ENCODE assay signal across 8 cellular contexts in genomic region chr4:14254252-14254651, GRCh38.
DNase-seq lines count a peak whose midpoint lies in the region; ATAC-seq and TF ChIP-seq lines count a peak whose summit lies in the region.

No MANE protein-coding gene starts in this region.

- no peak overlapping the region for H2AFZ ChIP-seq in smooth muscle cell (ENCODE audit: low read depth)

- no peaks in the 10 kb centered on the region for H3K36me3 ChIP-seq in heart left ventricle
- no peaks in the 10 kb centered on the region for H3K36me3 ChIP-seq in smooth muscle cell (ENCODE audit: low read depth)

- H3F3A ChIP-seq in smooth muscle cell (ENCODE audit: low read depth), result no peaks in the 10 kb centered on the region

- DNase-seq in SIG-M5 treated with dmso at 0.1 percent for 504 hours (lab: John Stamatoyannopoulos, UW; ENCODE audit: unreplicated experiment), result peak; percentile 28
- DNase-seq in SIG-M5 (lab: John Stamatoyannopoulos, UW), result no peak
- peak; percentile 77 for DNase-seq in SK-MEL-5 (ENCODE audit: low read depth, low spot score)
- DNase-seq in heart left ventricle, result peak in 4 of 5 donors; percentile 8 to 55 (median 23)
- peak; percentile 0 for DNase-seq in smooth muscle cell (lab: John Stamatoyannopoulos, UW; ENCODE audit: unreplicated experiment)
- no peak for DNase-seq in naive thymus-derived CD8-positive, alpha-beta T cell
- no peak for DNase-seq in activated CD8-positive, alpha-beta memory T cell treated with anti-CD3 and anti-CD28 coated beads, Interleukin-2, amount 50 U/mL, for 48 hours

- peaks cover 0 to 2% (median 0%) of the 10 kb centered on the region in 4 donors for H3K4me1 Mint-ChIP-seq in naive thymus-derived CD8-positive, alpha-beta T cell

- no peak overlapping the region for H3K9ac ChIP-seq in smooth muscle cell (ENCODE audit: low read depth)

- H3K4me2 ChIP-seq in smooth muscle cell, result no peak overlapping the region

- no peak overlapping the region for H3K27ac Mint-ChIP-seq in naive thymus-derived CD8-positive, alpha-beta T cell

- H3K27ac ChIP-seq in heart left ventricle (no peak overlapping the region), smooth muscle cell (ENCODE audit: low read depth) (no peak overlapping the region)

- no peaks in the 10 kb centered on the region for H3K27me3 ChIP-seq in heart left ventricle
- H3K27me3 ChIP-seq in smooth muscle cell (ENCODE audit: low read depth), result no peaks in the 10 kb centered on the region

- H3K36me3 Mint-ChIP-seq in naive thymus-derived CD8-positive, alpha-beta T cell, result no peaks in the 10 kb centered on the region

- no peaks in the 10 kb centered on the region for H4K20me1 ChIP-seq in smooth muscle cell (ENCODE audit: low read depth)

- no peak overlapping the region for H3K4me3 ChIP-seq in heart left ventricle
- no peak overlapping the region for H3K4me3 ChIP-seq in smooth muscle cell

- peaks cover 0 to 19% (median 0%) of the 10 kb centered on the region in 9 donors for H3K9me3 Mint-ChIP-seq in naive thymus-derived CD8-positive, alpha-beta T cell

- no peaks in the 10 kb centered on the region for H3K4me1 ChIP-seq in heart left ventricle
- no peaks in the 10 kb centered on the region for H3K4me1 ChIP-seq in smooth muscle cell (ENCODE audit: low read depth)

- in situ Hi-C loops in SK-MEL-5 (cut with HindIII; ENCODE audit: low pct_unique_long_range_greater_than_20kb, low sequenced_read_pairs), result no loop called here

- TF ChIP-seq CTCF in heart left ventricle (IDR thresholded peaks at IDR 0.05) (peak; percentile 26 to 65 (median 46)), smooth muscle cell (IDR thresholded peaks at IDR 0.05; ENCODE audit: borderline replicate concordance, insufficient read depth, poor library complexity, severe bottlenecking) (peak; percentile 53)

- intact Hi-C loops in heart left ventricle (cut with DNase I), result loop anchor here in 4 of 10 donors (5.0 to 10.0 kb wide), 2 partner anchors 599 to 602 kb away; no protein-coding TSS in a partner anchor

- H3K9me3 ChIP-seq in heart left ventricle, result peaks cover 0 to 5% (median 0%) of the 10 kb centered on the region in 12 donors
- no peaks in the 10 kb centered on the region for H3K9me3 ChIP-seq in smooth muscle cell (replicated peaks; ENCODE audit: low read depth)

- H3K27me3 Mint-ChIP-seq in naive thymus-derived CD8-positive, alpha-beta T cell, result peaks cover 0 to 10% (median 0%) of the 10 kb centered on the region in 5 donors

- POLR2A ChIA-PET in naive thymus-derived CD8-positive, alpha-beta T cell (lab: Charles Lee), result no interaction called here

- H3K79me2 ChIP-seq in smooth muscle cell (ENCODE audit: low read depth), result no peaks in the 10 kb centered on the region

- H3K4me3 Mint-ChIP-seq in naive thymus-derived CD8-positive, alpha-beta T cell, result no peak overlapping the region

- ATAC-seq in HG02678 (IDR thresholded peaks at IDR 0.05; ENCODE audit: unreplicated experiment) (peak; percentile 74), heart left ventricle (peak in 2 of 4 donors; percentile 62 to 67)
- ATAC-seq in naive thymus-derived CD8-positive, alpha-beta T cell, result no peak

- no peak for TF ChIP-seq POLR2A in heart left ventricle (IDR thresholded peaks at IDR 0.05)

- 74 to 82% (median 78%) methylated on average over 4 of the region's 4 CpGs for WGBS in heart left ventricle, 4 donors
- 95% methylated on average over 4 of the region's 4 CpGs for WGBS in smooth muscle cell (ENCODE audit: low lambda C conversion rate)

Comparison
In these comparisons a context has a peak if more than half of its experiments do, and no peak if none do; other contexts are left out.
1. DNase-seq: peak in SIG-M5 treated with dmso at 0.1 percent for 504 hours (single experiment), SK-MEL-5 (single experiment), heart left ventricle (4 of 5) and smooth muscle cell (single experiment); none in SIG-M5 (single experiment), naive thymus-derived CD8-positive, alpha-beta T cell (0 of 10) and activated CD8-positive, alpha-beta memory T cell treated with anti-CD3 and anti-CD28 coated beads, Interleukin-2, amount 50 U/mL, for 48 hours (single experiment).